In the genomic region with DNA sequence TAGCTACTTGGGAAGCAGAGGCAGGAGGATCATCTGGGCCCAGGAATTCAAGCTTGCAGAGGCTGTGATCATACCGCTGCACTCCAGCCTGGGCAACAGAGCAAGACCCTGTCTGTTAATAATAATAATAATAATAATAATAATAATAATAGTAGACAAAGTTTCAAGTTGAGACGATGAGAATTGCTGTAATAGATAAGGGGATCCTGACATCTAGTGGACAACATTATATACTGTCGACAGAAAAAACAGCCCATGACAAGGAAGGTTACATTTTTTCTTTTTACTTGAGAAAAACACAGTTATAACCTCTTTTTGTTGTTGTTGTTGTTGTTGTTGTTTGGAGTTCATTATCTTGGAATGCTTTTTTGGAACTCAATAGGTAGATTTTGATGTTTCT, we compare ENCODE assay signal across 8 cellular contexts. TPM values are rescaled to one million over a fixed set of nuclear protein-coding genes. Genes with fewer than 3 reads are reported as not detected.
DNase-seq lines count a peak whose midpoint lies in the region; ATAC-seq lines count a peak whose summit lies in the region.

No MANE protein-coding gene starts in this region.

- peak overlapping the region; percentile 82 for H3K27ac Mint-ChIP-seq in activated naive CD4-positive, alpha-beta T cell treated with anti-CD3 and anti-CD28 coated beads for 36 hours
- no peak overlapping the region for H3K27ac Mint-ChIP-seq in effector memory CD8-positive, alpha-beta T cell
- no peak overlapping the region for H3K27ac Mint-ChIP-seq in naive B cell

- no peak for DNase-seq in activated naive CD4-positive, alpha-beta T cell treated with anti-CD3 and anti-CD28 coated beads for 36 hours
- no peak for DNase-seq in activated naive CD4-positive, alpha-beta T cell treated with anti-CD3 and anti-CD28 coated beads, Interleukin-2, amount 50 U/mL, for 16 hours
- DNase-seq in NCI-H748 (lab: John Stamatoyannopoulos, UW; ENCODE audit: unreplicated experiment) (peak; percentile 23), naive B cell (peak; percentile 6)
- DNase-seq in effector memory CD8-positive, alpha-beta T cell = peak in 1 of 3 experiments; percentile 13
- DNase-seq in activated CD4-positive, alpha-beta T cell treated with anti-CD3 and anti-CD28 coated beads, Interleukin-2, amount 50 U/mL, for 1 hour = no peak

- no peaks in the 10 kb centered on the region for H3K27me3 Mint-ChIP-seq in activated naive CD4-positive, alpha-beta T cell treated with anti-CD3 and anti-CD28 coated beads for 36 hours (ENCODE audit: low read depth)
- H3K27me3 Mint-ChIP-seq in effector memory CD8-positive, alpha-beta T cell = no peaks in the 10 kb centered on the region
- no peaks in the 10 kb centered on the region for H3K27me3 Mint-ChIP-seq in naive B cell

- no peaks in the 10 kb centered on the region for H3K9me3 Mint-ChIP-seq in activated naive CD4-positive, alpha-beta T cell treated with anti-CD3 and anti-CD28 coated beads for 36 hours
- no peaks in the 10 kb centered on the region for H3K9me3 Mint-ChIP-seq in effector memory CD8-positive, alpha-beta T cell
- peaks cover 0 to 5% (median 0%) of the 10 kb centered on the region in 7 donors for H3K9me3 Mint-ChIP-seq in naive B cell

- CTCF ChIA-PET in activated naive CD4-positive, alpha-beta T cell treated with anti-CD3 and anti-CD28 coated beads for 36 hours (lab: Charles Lee) = interaction anchor here (0.6 to 5.9 kb wide), 24 partner anchors 8 to 628 kb away, joined by 3 to 126 read pairs (median 4); a partner anchor contains a TSS

- no peak overlapping the region for H3K4me3 Mint-ChIP-seq in activated naive CD4-positive, alpha-beta T cell treated with anti-CD3 and anti-CD28 coated beads for 36 hours
- no peak overlapping the region for H3K4me3 Mint-ChIP-seq in effector memory CD8-positive, alpha-beta T cell
- H3K4me3 Mint-ChIP-seq in naive B cell = peak overlapping the region in 1 of 8 donors; percentile 12

- peaks cover 38% of the 10 kb centered on the region for H3K36me3 Mint-ChIP-seq in activated naive CD4-positive, alpha-beta T cell treated with anti-CD3 and anti-CD28 coated beads for 36 hours (ENCODE audit: low read depth)
- H3K36me3 Mint-ChIP-seq in effector memory CD8-positive, alpha-beta T cell (ENCODE audit: insufficient read depth) = peaks cover 70% of the 10 kb centered on the region
- H3K36me3 Mint-ChIP-seq in naive B cell = peaks cover 11 to 12% of the 10 kb centered on the region in 2 donors

- H3K4me1 Mint-ChIP-seq in activated naive CD4-positive, alpha-beta T cell treated with anti-CD3 and anti-CD28 coated beads for 36 hours (ENCODE audit: low read depth) = peaks cover 14% of the 10 kb centered on the region
- H3K4me1 Mint-ChIP-seq in effector memory CD8-positive, alpha-beta T cell (ENCODE audit: low read depth in 2 of 2) = no peaks in the 10 kb centered on the region
- H3K4me1 Mint-ChIP-seq in naive B cell = no peaks in the 10 kb centered on the region

- peak; percentile 49 for ATAC-seq in effector memory CD8-positive, alpha-beta T cell (replicated peaks)
- ATAC-seq in naive B cell (ENCODE audit: low read depth in 2 of 2) (no peak), GM19397 (IDR thresholded peaks at IDR 0.05; ENCODE audit: unreplicated experiment) (no peak), HG02798 (IDR thresholded peaks at IDR 0.05; ENCODE audit: poor library complexity, unreplicated experiment) (no peak)

- intact Hi-C loops in activated naive CD4-positive, alpha-beta T cell treated with anti-CD3 and anti-CD28 coated beads for 36 hours (cut with micrococcal nuclease) = loop anchor here (2.0 kb wide), 2 partner anchors 35 to 451 kb away; a partner anchor contains a TSS

RNA-seq across cellular contexts. Expression of a gene that starts 35.3 kb away (rescaled TPM):
- 100 to 1,000 TPM; 103 to 104 TPM for total RNA-seq in activated naive CD4-positive, alpha-beta T cell treated with anti-CD3 and anti-CD28 coated beads for 36 hours
- polyA plus RNA-seq in naive B cell (ENCODE audit: low read depth in 6 of 6) = 10 to 100 TPM; 11.8 to 21.1 (median 17.9) TPM

Comparison
In these comparisons a context has a peak if more than half of its experiments do, and no peak if none do; other contexts are left out.
1. DNase-seq: peak in NCI-H748 (single experiment) and naive B cell (single experiment); none in activated naive CD4-positive, alpha-beta T cell treated with anti-CD3 and anti-CD28 coated beads for 36 hours (single experiment), activated naive CD4-positive, alpha-beta T cell treated with anti-CD3 and anti-CD28 coated beads, Interleukin-2, amount 50 U/mL, for 16 hours (single experiment) and activated CD4-positive, alpha-beta T cell treated with anti-CD3 and anti-CD28 coated beads, Interleukin-2, amount 50 U/mL, for 1 hour (single experiment).